In the genomic region with DNA sequence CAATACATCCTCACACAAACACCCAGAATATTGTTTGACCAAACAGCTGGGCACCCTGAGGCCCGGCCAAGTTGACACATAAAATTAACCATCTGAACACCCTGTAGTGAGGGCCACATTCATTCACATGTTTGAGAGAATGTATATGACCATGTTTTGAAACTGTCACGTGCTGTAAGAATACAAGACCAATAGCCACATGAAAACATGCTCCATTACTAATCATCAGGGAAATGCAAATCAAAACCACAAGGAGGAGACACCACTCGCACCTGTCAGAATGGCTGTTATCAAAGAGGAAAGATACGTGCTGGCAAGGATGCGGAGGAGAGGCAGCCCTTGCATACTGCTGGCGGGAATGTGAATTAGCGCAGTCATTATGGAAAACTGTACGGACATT, we compare ENCODE assay signal across 19 cellular contexts. TPM values are rescaled to one million over a fixed set of nuclear protein-coding genes. Genes with fewer than 3 reads are reported as not detected.
DNase-seq lines count a peak whose midpoint lies in the region; ATAC-seq, FAIRE-seq and TF ChIP-seq lines count a peak whose summit lies in the region.
"Had no signal": no experiment of that assay in that cellular context is flagged by ENCODE, and none has a peak within 500 bp of the region (broad histone marks: within the 10 kb centered on the region; RNA-seq: fewer than 3 reads in every experiment).

No MANE protein-coding gene starts in this region.

- no peak overlapping the region for H3K4me3 ChIP-seq in esophagus muscularis mucosa
- H3K4me3 ChIP-seq: GM23248, PC-9 had no signal

- no peaks in the 10 kb centered on the region for H3K9me3 ChIP-seq in esophagus muscularis mucosa
- H3K9me3 ChIP-seq: SK-N-SH had no signal

- WGBS in esophagus muscularis mucosa = 83% methylated on average over 8 of the region's 8 CpGs

- H3K27me3 ChIP-seq in esophagus muscularis mucosa = peaks cover 0 to 15% (median 0%) of the 10 kb centered on the region in 4 donors

- no peaks in the 10 kb centered on the region for H3K36me3 ChIP-seq in esophagus muscularis mucosa

- no peak overlapping the region for H3K27ac ChIP-seq in esophagus muscularis mucosa (replicated peaks in 1 of 4)
- H3K27ac ChIP-seq: GM23248, PC-9 had no signal

- no peak for TF ChIP-seq EP300 in esophagus muscularis mucosa (IDR thresholded peaks at IDR 0.05)

- intact Hi-C loops in esophagus muscularis mucosa (cut with DNase I) = no loop called here

- H3K4me1 ChIP-seq in esophagus muscularis mucosa = peaks cover 0 to 11% (median 5%) of the 10 kb centered on the region in 4 donors

- DNase-seq in GM12891 (ENCODE audit: insufficient read length, low spot score) (no peak), NCI-H526 (lab: John Stamatoyannopoulos, UW) (peak; percentile 97 to 98), germinal center (ENCODE audit: low spot score) (peak; percentile 31), GM12892 (ENCODE audit: insufficient read length) (no peak), NCI-H2196 treated with DMSO at 0.1 percent for 48 hours (lab: John Stamatoyannopoulos, UW; ENCODE audit: unreplicated experiment) (no peak), SKM-1 treated with dmso at 0.1 percent for 144 hours (lab: John Stamatoyannopoulos, UW; ENCODE audit: unreplicated experiment) (no peak), esophagus muscularis mucosa (ENCODE audit: extremely low spot score) (no peak)
- DNase-seq: AML-193; Calu3; CD4-positive, alpha-beta T cell; GM23248; Kasumi-1; NCI-H1436; NCI-H2081; NCI-H2227 treated with DMSO at 0.1 percent for 48 hours; PC-9; SK-N-SH had no signal

- TF ChIP-seq POLR2A in GM12891 (IDR thresholded peaks at IDR 0.05; ENCODE audit: low read depth, low read length) (no peak), GM12892 (IDR thresholded peaks at IDR 0.05; ENCODE audit: low read depth, low read length) (no peak), esophagus muscularis mucosa (IDR thresholded peaks at IDR 0.05; ENCODE audit: low read depth) (no peak)

- FAIRE-seq in GM12891 (lab: Jason Lieb, UNC) (no peak), GM12892 (lab: Jason Lieb, UNC) (no peak)
- FAIRE-seq: HepG2 had no signal

- TF ChIP-seq CTCF in esophagus muscularis mucosa (IDR thresholded peaks at IDR 0.05) = no peak

- ATAC-seq in HG02938 (IDR thresholded peaks at IDR 0.05; ENCODE audit: unreplicated experiment) = peak; percentile 49
- ATAC-seq: HepG2 had no signal

TF ChIP-seq in GM12891, 5 proteins besides CTCF, POLR2A, EP300 and RAD21:
- TF ChIP-seq POLR2AphosphoS5 (IDR thresholded peaks at IDR 0.05; ENCODE audit: low read depth, low read length) (no peak), POU2F2 (IDR thresholded peaks at IDR 0.05; ENCODE audit: low read depth, low read length) (peak; percentile 61), SPI1 (IDR thresholded peaks at IDR 0.05; ENCODE audit: low read depth, low read length) (no peak)

RNA-seq across cellular contexts. Expression of a gene that starts 38.3 kb away (rescaled TPM):
- 1.6 TPM for polyA plus RNA-seq in GM12891 (2012; ENCODE audit: low read depth, missing spikeins)
- polyA plus RNA-seq in GM12892 (2012; ENCODE audit: missing spikeins) = 3.8 TPM
- 100 to 1,000 TPM in 1 of 4 donors, 10 to 100 TPM in 3; 21.7 to 130 (median 58.6) TPM for total RNA-seq in esophagus muscularis mucosa
- total RNA-seq: GM23248, HepG2, PC-9 had no signal
- polyA plus RNA-seq: HepG2 had no signal

Comparison
In these comparisons a context has a peak if more than half of its experiments do, and no peak if none do; other contexts are left out.
1. DNase-seq: peak in NCI-H526 (2 of 2) and germinal center (single experiment); none in GM12891 (single experiment), GM12892 (single experiment), NCI-H2196 treated with DMSO at 0.1 percent for 48 hours (single experiment), SKM-1 treated with dmso at 0.1 percent for 144 hours (single experiment) and esophagus muscularis mucosa (single experiment).